In genomic region chr17:320809-321385, GRCh38 we compare ENCODE assay signal across 20 cellular contexts. TPM values are rescaled to one million over a fixed set of nuclear protein-coding genes. Genes with fewer than 3 reads are reported as not detected.
DNase-seq lines count a peak whose midpoint lies in the region; ATAC-seq and TF ChIP-seq lines count a peak whose summit lies in the region.
"Had no signal": no experiment of that assay in that cellular context is flagged by ENCODE, and none has a peak within 500 bp of the region (broad histone marks: within the 10 kb centered on the region; RNA-seq: fewer than 3 reads in every experiment).

No MANE protein-coding gene starts in this region.

- no peak overlapping the region for H3K27ac ChIP-seq in right atrium auricular region
- H3K27ac ChIP-seq: body of pancreas, KMS-11, psoas muscle had no signal

- H3K9me3 ChIP-seq in right atrium auricular region: no peaks in the 10 kb centered on the region
- H3K9me3 ChIP-seq: body of pancreas, psoas muscle had no signal

- H3K27ac Mint-ChIP-seq in mesothelial cell of epicardium: peak overlapping the region; percentile 62
- no peak overlapping the region for H3K27ac Mint-ChIP-seq in endothelial cell (ENCODE audit: unreplicated experiment)
- H3K27ac Mint-ChIP-seq: CD8-positive, alpha-beta T cell had no signal

- DNase-seq in cardiac septum (ENCODE audit: low spot score) (peak; percentile 70), right atrium auricular region (ENCODE audit: low spot score) (no peak), left cardiac atrium (peak; percentile 25), mesothelial cell of epicardium (ENCODE audit: low spot score in 2 of 2, unreplicated experiment in 2 of 2) (peak in 1 of 2 experiments; percentile 64), dedifferentiated amniotic fluid mesenchymal stem cell (ENCODE audit: extremely low spot score) (no peak), cortex of kidney (lab: John Stamatoyannopoulos, UW) (no peak), endothelial cell (ENCODE audit: low spot score) (no peak), NCI-H345 (lab: John Stamatoyannopoulos, UW) (no peak)
- DNase-seq: activated CD4-positive, CD25-positive, alpha-beta regulatory T cell treated with anti-CD3 and anti-CD28 coated beads, Interleukin-2, amount 50 U/mL, for 72 hours; activated gamma-delta T cell treated with Interleukin-2 at 50 U/mL for 16 hours; CD8-positive, alpha-beta T cell; hippocampal formation; naive thymus-derived CD4-positive, alpha-beta T cell; NCI-H1105 treated with DMSO at 0.1 percent for 48 hours; NCI-H226; stimulated activated CD4-positive, alpha-beta T cell treated with anti-CD3 and anti-CD28 coated beads, Interleukin-15, amount 100 ng/mL, for 24 hours; stimulated activated naive CD8-positive, alpha-beta T cell treated with anti-CD3 and anti-CD28 coated beads, Interleukin-15, amount 100 ng/mL, for 72 hours had no signal

- peaks cover 4% of the 10 kb centered on the region for H3K36me3 ChIP-seq in right atrium auricular region

- H3K27me3 Mint-ChIP-seq in mesothelial cell of epicardium (ENCODE audit: low read depth) (no peaks in the 10 kb centered on the region), endothelial cell (ENCODE audit: unreplicated experiment) (peaks cover 6% of the 10 kb centered on the region)
- H3K27me3 Mint-ChIP-seq: naive thymus-derived CD4-positive, alpha-beta T cell; stimulated activated naive CD8-positive, alpha-beta T cell treated with anti-CD3 and anti-CD28 coated beads, Interleukin-15, amount 100 ng/mL, for 72 hours had no signal

- H3K4me1 Mint-ChIP-seq in mesothelial cell of epicardium: peaks cover 40% of the 10 kb centered on the region
- peaks cover 14% of the 10 kb centered on the region for H3K4me1 Mint-ChIP-seq in endothelial cell (ENCODE audit: unreplicated experiment)
- H3K4me1 Mint-ChIP-seq: stimulated activated naive CD8-positive, alpha-beta T cell treated with anti-CD3 and anti-CD28 coated beads, Interleukin-15, amount 100 ng/mL, for 72 hours had no signal

- H3K27me3 ChIP-seq in right atrium auricular region: no peaks in the 10 kb centered on the region
- H3K27me3 ChIP-seq: body of pancreas had no signal

- TF ChIP-seq CTCF in right atrium auricular region (IDR thresholded peaks at IDR 0.05) (no peak), mesothelial cell of epicardium (IDR thresholded peaks at IDR 0.05; ENCODE audit: unreplicated experiment) (no peak), endothelial cell (IDR thresholded peaks at IDR 0.05; ENCODE audit: unreplicated experiment) (no peak)

- H3K4me3 ChIP-seq in right atrium auricular region: no peak overlapping the region
- H3K4me3 ChIP-seq: body of pancreas, psoas muscle had no signal

- H3K4me3 Mint-ChIP-seq in mesothelial cell of epicardium: peak overlapping the region; percentile 40
- H3K4me3 Mint-ChIP-seq in endothelial cell (ENCODE audit: unreplicated experiment): no peak overlapping the region
- H3K4me3 Mint-ChIP-seq: CD8-positive, alpha-beta T cell; naive thymus-derived CD4-positive, alpha-beta T cell; stimulated activated naive CD8-positive, alpha-beta T cell treated with anti-CD3 and anti-CD28 coated beads, Interleukin-15, amount 100 ng/mL, for 72 hours had no signal

- no peaks in the 10 kb centered on the region for H3K4me1 ChIP-seq in right atrium auricular region
- H3K4me1 ChIP-seq: body of pancreas, psoas muscle had no signal

- intact Hi-C loops in cardiac septum (cut with DNase I): no loop called here
- intact Hi-C loops in left cardiac atrium (cut with DNase I): no loop called here

- H3K36me3 Mint-ChIP-seq in mesothelial cell of epicardium: peaks cover 36% of the 10 kb centered on the region
- peaks cover 21% of the 10 kb centered on the region for H3K36me3 Mint-ChIP-seq in endothelial cell (ENCODE audit: low read depth, unreplicated experiment)
- H3K36me3 Mint-ChIP-seq: CD8-positive, alpha-beta T cell had no signal

- peak; percentile 44 to 48 for ATAC-seq in left cardiac atrium
- ATAC-seq: CD8-positive, alpha-beta T cell; naive thymus-derived CD4-positive, alpha-beta T cell; psoas muscle; stimulated activated naive CD8-positive, alpha-beta T cell treated with anti-CD3 and anti-CD28 coated beads, Interleukin-15, amount 100 ng/mL, for 72 hours had no signal

- H3K9me3 Mint-ChIP-seq in mesothelial cell of epicardium: peaks cover 27% of the 10 kb centered on the region
- peaks cover 4% of the 10 kb centered on the region for H3K9me3 Mint-ChIP-seq in endothelial cell (ENCODE audit: unreplicated experiment)
- H3K9me3 Mint-ChIP-seq: CD8-positive, alpha-beta T cell had no signal

RNA-seq across cellular contexts. Expression of gene RPH3AL, which starts 31.7 kb away (rescaled TPM):
- total RNA-seq in cardiac septum (5.5 TPM), right atrium auricular region (10 to 100 TPM in 1 of 2 donors, 1 to 10 TPM in 1; 7.2 to 13.1 TPM), left cardiac atrium (10 to 100 TPM in 1 of 2 donors, 1 to 10 TPM in 1; 5.9 to 10.9 TPM), mesothelial cell of epicardium (13.6 to 16.9 TPM (median 15.4 TPM) in 3 replicates), endothelial cell (ENCODE audit: unreplicated experiment) (3.4 TPM)

Comparison
In these comparisons a context has a peak if more than half of its experiments do, and no peak if none do; other contexts are left out.
1. DNase-seq: peak in cardiac septum (single experiment) and left cardiac atrium (single experiment); none in right atrium auricular region (single experiment), dedifferentiated amniotic fluid mesenchymal stem cell (single experiment), cortex of kidney (single experiment), endothelial cell (single experiment) and NCI-H345 (single experiment).